ENCODE assay signal across 22 cellular contexts in genomic region chr7:14375998-14376397, GRCh38.
"Had no signal": no experiment of that assay in that cellular context is flagged by ENCODE, and none has a peak within 500 bp of the region (broad histone marks: within the 10 kb centered on the region; RNA-seq: fewer than 3 reads in every experiment).

No MANE protein-coding gene starts in this region.

- H3K27ac Mint-ChIP-seq: activated CD4-positive, alpha-beta T cell treated with anti-CD3 and anti-CD28 coated beads for 36 hours; activated CD8-positive, alpha-beta T cell treated with anti-CD3 and anti-CD28 coated beads for 36 hours; activated naive CD4-positive, alpha-beta T cell treated with anti-CD3 and anti-CD28 coated beads, Interleukin-2, amount 50 U/mL, for 24 hours; T-cell had no signal

- H3K9me3 Mint-ChIP-seq: activated CD8-positive, alpha-beta T cell treated with anti-CD3 and anti-CD28 coated beads for 36 hours; activated naive CD4-positive, alpha-beta T cell treated with anti-CD3 and anti-CD28 coated beads, Interleukin-2, amount 50 U/mL, for 24 hours had no signal

- H3K27me3 ChIP-seq: breast epithelium, MG63 had no signal

- H3K4me3 Mint-ChIP-seq: activated CD4-positive, alpha-beta T cell treated with anti-CD3 and anti-CD28 coated beads for 36 hours; activated CD8-positive, alpha-beta T cell treated with anti-CD3 and anti-CD28 coated beads for 36 hours; activated naive CD4-positive, alpha-beta T cell treated with anti-CD3 and anti-CD28 coated beads, Interleukin-2, amount 50 U/mL, for 24 hours; T-cell had no signal

- ATAC-seq: activated CD4-positive, alpha-beta T cell treated with anti-CD3 and anti-CD28 coated beads for 36 hours; activated CD8-positive, alpha-beta T cell treated with anti-CD3 and anti-CD28 coated beads for 36 hours; Right ventricle myocardium inferior; T-cell had no signal

- H3K9me3 ChIP-seq: breast epithelium, MG63 had no signal

- H3K36me3 Mint-ChIP-seq: activated naive CD4-positive, alpha-beta T cell treated with anti-CD3 and anti-CD28 coated beads, Interleukin-2, amount 50 U/mL, for 24 hours; T-cell had no signal

- H3K4me3 ChIP-seq: breast epithelium, MG63, SK-N-MC had no signal

- H3K4me1 Mint-ChIP-seq: activated CD4-positive, alpha-beta T cell treated with anti-CD3 and anti-CD28 coated beads for 36 hours; activated naive CD4-positive, alpha-beta T cell treated with anti-CD3 and anti-CD28 coated beads, Interleukin-2, amount 50 U/mL, for 24 hours had no signal

- H3K27ac ChIP-seq: breast epithelium, SK-N-MC, VCaP had no signal

- DNase-seq: activated CD4-positive, alpha-beta T cell treated with anti-CD3 and anti-CD28 coated beads for 36 hours; activated CD4-positive, alpha-beta T cell treated with anti-CD3 and anti-CD28 coated beads, Interleukin-2, amount 50 U/mL, for 1 hour; activated CD8-positive, alpha-beta memory T cell treated with anti-CD3 and anti-CD28 coated beads, Interleukin-2, amount 50 U/mL, for 4 hours; activated CD8-positive, alpha-beta T cell treated with anti-CD3 and anti-CD28 coated beads for 36 hours; activated effector memory CD4-positive, alpha-beta T cell treated with Interleukin-2 at 50 U/mL for 16 hours; activated naive CD4-positive, alpha-beta T cell; activated T-cell treated with anti-CD3 and anti-CD28 coated beads, Interleukin-2, amount 50 U/mL, for 1 hour; aorta; central memory CD4-positive, alpha-beta T cell; MG63; NCI-H1105; NCI-H1436; NCI-H1694 treated with DMSO at 0.1 percent for 48 hours; NCI-H2029 treated with DMSO at 0.1 percent for 48 hours; NCI-H345; NCI-H510A treated with DMSO at 0.1 percent for 48 hours; T-cell had no signal

- H3K27me3 Mint-ChIP-seq: activated CD4-positive, alpha-beta T cell treated with anti-CD3 and anti-CD28 coated beads for 36 hours; activated CD8-positive, alpha-beta T cell treated with anti-CD3 and anti-CD28 coated beads for 36 hours; activated naive CD4-positive, alpha-beta T cell treated with anti-CD3 and anti-CD28 coated beads, Interleukin-2, amount 50 U/mL, for 24 hours had no signal

- H3K4me1 ChIP-seq: breast epithelium had no signal

- H3K36me3 ChIP-seq: breast epithelium, MG63 had no signal
